In genomic region chr3:129001817-129002572, GRCh38 we compare ENCODE assay signal across 8 cellular contexts. TPM values are rescaled to one million over a fixed set of nuclear protein-coding genes. Genes with fewer than 3 reads are reported as not detected.
DNase-seq lines count a peak whose midpoint lies in the region; ATAC-seq, FAIRE-seq and TF ChIP-seq lines count a peak whose summit lies in the region.

No MANE protein-coding gene starts in this region.

- peaks cover 30% of the 10 kb centered on the region for H3K4me1 ChIP-seq in effector memory CD4-positive, alpha-beta T cell (ENCODE audit: control insufficient read depth, insufficient read depth, low read length, poor library complexity, severe bottlenecking)

- H3K4me3 ChIP-seq in effector memory CD4-positive, alpha-beta T cell (ENCODE audit: insufficient read depth, low read depth, low read length, poor library complexity, severe bottlenecking) = peak overlapping the region; percentile 43

- TF ChIP-seq CTCF in nephron progenitor cell (IDR thresholded peaks at IDR 0.05) = no peak
- no peak for TF ChIP-seq CTCF in Calu3 (IDR thresholded peaks at IDR 0.05; ENCODE audit: unreplicated experiment)

- H3K4me3 Mint-ChIP-seq in nephron progenitor cell (peak overlapping the region; percentile 70), Calu3 (ENCODE audit: low read depth, unreplicated experiment) (no peak overlapping the region)

- DNase-seq in D341Med (ENCODE audit: low spot score) = peak; percentile 64
- peak; percentile 65 for DNase-seq in RPMI8226
- no peak for DNase-seq in effector memory CD4-positive, alpha-beta T cell
- DNase-seq in nephron progenitor cell = peak; percentile 69
- DNase-seq in urothelium cell line (ENCODE audit: low spot score) = no peak
- DNase-seq in Calu3 = no peak
- no peak for DNase-seq in putamen (ENCODE audit: low spot score)

- H3K27ac ChIP-seq in effector memory CD4-positive, alpha-beta T cell (ENCODE audit: insufficient read depth, low read length, poor library complexity, severe bottlenecking) = no peak overlapping the region

- ATAC-seq in HG03196 (IDR thresholded peaks at IDR 0.05; ENCODE audit: unreplicated experiment) = no peak

- H3K27ac Mint-ChIP-seq in nephron progenitor cell (no peak overlapping the region), Calu3 (ENCODE audit: unreplicated experiment) (no peak overlapping the region)

- H3K27me3 Mint-ChIP-seq in nephron progenitor cell (ENCODE audit: low read depth, poor library complexity) (peaks cover 82% of the 10 kb centered on the region), Calu3 (ENCODE audit: unreplicated experiment) (peaks cover 65% of the 10 kb centered on the region)

- CTCF ChIA-PET in Calu3 (lab: Charles Lee) = interaction anchor here (0.6 kb wide), 1 partner anchor 14 kb away, joined by 4 read pairs; no protein-coding TSS in a partner anchor

- peaks cover 26% of the 10 kb centered on the region for H3K27me3 ChIP-seq in effector memory CD4-positive, alpha-beta T cell (replicated peaks; ENCODE audit: control insufficient read depth, insufficient read depth, low read length, poor library complexity, severe bottlenecking)

- FAIRE-seq in urothelium cell line (lab: Jason Lieb, UNC) = no peak

- intact Hi-C loops in Calu3 (cut with micrococcal nuclease; ENCODE audit: unreplicated experiment) = no loop called here

- no peaks in the 10 kb centered on the region for H3K9me3 ChIP-seq in effector memory CD4-positive, alpha-beta T cell (ENCODE audit: control insufficient read depth, low read length)

- no peaks in the 10 kb centered on the region for H3K36me3 ChIP-seq in effector memory CD4-positive, alpha-beta T cell (ENCODE audit: control insufficient read depth, insufficient read depth, low read length)

- peaks cover 54% of the 10 kb centered on the region for H3K4me1 Mint-ChIP-seq in nephron progenitor cell
- H3K4me1 Mint-ChIP-seq in Calu3 (ENCODE audit: low read depth, unreplicated experiment) = peaks cover 21% of the 10 kb centered on the region

- BruUV-seq in Calu3 (replicated peaks; lab: Mats Ljungman, UMichigan) = no TSS peak

- H3K36me3 Mint-ChIP-seq in nephron progenitor cell (ENCODE audit: low read depth) (no peaks in the 10 kb centered on the region), Calu3 (ENCODE audit: insufficient read depth, unreplicated experiment) (no peaks in the 10 kb centered on the region)

- H3K9me3 Mint-ChIP-seq in nephron progenitor cell = peaks cover 4% of the 10 kb centered on the region
- H3K9me3 Mint-ChIP-seq in Calu3 (ENCODE audit: low read depth, unreplicated experiment) = no peaks in the 10 kb centered on the region

RNA-seq across cellular contexts. Expression of gene EFCC1, which starts 0.9 kb away (rescaled TPM):
- 0.15 TPM in 1 of 2 replicates, not detected in the other for total RNA-seq in Calu3 (2022)

RNA-seq across cellular contexts. Expression of gene CFAP92, which starts 8.1 kb away (rescaled TPM):
- total RNA-seq in Calu3 (2022) = 0.92 and 1.3 TPM in 2 replicates

RNA-seq across cellular contexts. Expression of gene GP9, which starts 58.6 kb away (rescaled TPM):
- not detected in 2 replicates for total RNA-seq in Calu3 (2022)

Comparison
In these comparisons a context has a peak if more than half of its experiments do, and no peak if none do; other contexts are left out.
1. DNase-seq: peak in D341Med (single experiment), RPMI8226 (single experiment) and nephron progenitor cell (single experiment); none in effector memory CD4-positive, alpha-beta T cell (0 of 3), urothelium cell line (single experiment), Calu3 (single experiment) and putamen (single experiment).